ENCODE assay signal across 23 cellular contexts in genomic region chr20:40970218-40970617, GRCh38. TPM values are rescaled to one million over a fixed set of nuclear protein-coding genes. Genes with fewer than 3 reads are reported as not detected.
DNase-seq lines count a peak whose midpoint lies in the region; ATAC-seq, FAIRE-seq and TF ChIP-seq lines count a peak whose summit lies in the region.
"Had no signal": no experiment of that assay in that cellular context is flagged by ENCODE, and none has a peak within 500 bp of the region (broad histone marks: within the 10 kb centered on the region; RNA-seq: fewer than 3 reads in every experiment).

No MANE protein-coding gene starts in this region.

- no peak overlapping the region for H3K4me3 ChIP-seq in HepG2 (replicated peaks in 1 of 3; ENCODE audit: insufficient read depth in 1 of 3, low read depth in 2 of 3, low read length in 3 of 3)
- no peak overlapping the region for H3K4me3 ChIP-seq in right lobe of liver
- H3K4me3 ChIP-seq in astrocyte of the cerebellum (ENCODE audit: low read depth, low read length) = no peak overlapping the region
- H3K4me3 ChIP-seq: breast epithelium, K562 had no signal

- H3K27me3 ChIP-seq in HepG2 (ENCODE audit: control insufficient read depth in 1 of 2, insufficient read depth in 2 of 2, low read length in 2 of 2) = peaks cover 4 to 8% of the 10 kb centered on the region in 2 experiments; a peak in 2 of 5 replicates
- no peaks in the 10 kb centered on the region for H3K27me3 ChIP-seq in right lobe of liver
- H3K27me3 ChIP-seq: breast epithelium had no signal

- DNase-seq in HepG2 (ENCODE audit: low spot score) (no peak), right lobe of liver (no peak), astrocyte of the cerebellum (ENCODE audit: low read depth) (no peak), germinal center (ENCODE audit: low spot score) (peak; percentile 1), ureter (ENCODE audit: low spot score) (peak; percentile 27), NCI-H526 (lab: John Stamatoyannopoulos, UW) (no peak), HUDEP-2 (lab: John Stamatoyannopoulos, UW; ENCODE audit: unreplicated experiment in 76 of 76) (no peak)
- DNase-seq: activated naive CD8-positive, alpha-beta T cell treated with anti-CD3 and anti-CD28 coated beads, Interleukin-2, amount 50 U/mL, for 24 hours; effector memory CD4-positive, alpha-beta T cell; GOT3; hippocampal formation; mesenchymal stem cell; MV-4-11; NCI-H1930; retina; stimulated activated naive CD4-positive, alpha-beta T cell; trophoblast cell had no signal

- TF ChIP-seq POLR2A in HepG2 (IDR thresholded peaks at IDR 0.05; ENCODE audit: insufficient read depth in 1 of 2, low read depth in 2 of 2, low read length in 2 of 2) (no peak), right lobe of liver (IDR thresholded peaks at IDR 0.05) (no peak)

- FAIRE-seq in HepG2 (lab: Jason Lieb, UNC) = no peak
- FAIRE-seq: GM18507, K562 had no signal

- no peak for ATAC-seq in HepG2
- no peak for ATAC-seq in right lobe of liver
- no peak for ATAC-seq in HG02885 (IDR thresholded peaks at IDR 0.05; ENCODE audit: poor library complexity, unreplicated experiment)
- ATAC-seq: activated naive CD8-positive, alpha-beta T cell treated with anti-CD3 and anti-CD28 coated beads, Interleukin-2, amount 50 U/mL, for 24 hours; activated T-helper 17 cell treated with anti-CD3 and anti-CD28 coated beads, Interleukin-2, amount 50 U/mL, for 72 hours; CD8-positive, alpha-beta T cell; K562 had no signal

- POLR2A ChIA-PET in HepG2 (lab: Yijun Ruan, JAX) = no interaction called here

- no peak overlapping the region for H3K9ac ChIP-seq in HepG2 (ENCODE audit: insufficient read depth, low read depth, low read length)

- H3K4me2 ChIP-seq in HepG2 (ENCODE audit: low read depth, low read length) = no peak overlapping the region

- peaks cover 25% of the 10 kb centered on the region for H3K4me1 ChIP-seq in HepG2 (ENCODE audit: insufficient read depth, low read length)
- H3K4me1 ChIP-seq in right lobe of liver = no peaks in the 10 kb centered on the region
- H3K4me1 ChIP-seq: breast epithelium had no signal

- no peak overlapping the region for H2AFZ ChIP-seq in HepG2 (ENCODE audit: low read length)

- TF ChIP-seq EP300 in HepG2 (IDR thresholded peaks at IDR 0.05; ENCODE audit: low read depth in 2 of 2, low read length in 2 of 2) (no peak), HepG2 (CRISPR knock-in tag; IDR thresholded peaks at IDR 0.05; ENCODE audit: borderline replicate concordance) (no peak)

- no peak overlapping the region for H3K27ac ChIP-seq in HepG2 (ENCODE audit: extremely low read length, insufficient read depth, low read length)
- no peak overlapping the region for H3K27ac ChIP-seq in right lobe of liver
- H3K27ac ChIP-seq: breast epithelium had no signal

- in situ Hi-C loops in HepG2 (cut with HindIII; ENCODE audit: extremely low pct_ligation_motif_present, low pct_unique_long_range_greater_than_20kb) = loop anchor here (5.0 kb wide), 1 partner anchor 122 kb away; no protein-coding TSS in a partner anchor
- in situ Hi-C loops in astrocyte of the cerebellum (cut with HindIII; ENCODE audit: low sequenced_read_pairs) = no loop called here

- H3K36me3 ChIP-seq in HepG2 (replicated peaks in 1 of 2; ENCODE audit: control insufficient read depth in 1 of 2, insufficient read depth in 2 of 2, low read length in 2 of 2) (no peaks in the 10 kb centered on the region), right lobe of liver (no peaks in the 10 kb centered on the region)
- H3K36me3 ChIP-seq: breast epithelium had no signal

- no peaks in the 10 kb centered on the region for H4K20me1 ChIP-seq in HepG2 (ENCODE audit: insufficient read depth, low read length)

- H3K79me2 ChIP-seq in HepG2 (ENCODE audit: insufficient read depth, low read length) = no peaks in the 10 kb centered on the region

- 81% methylated on average over 6 of the region's 6 CpGs for WGBS in HepG2 (ENCODE audit: low lambda C conversion rate)
- WGBS in right lobe of liver (ENCODE audit: insufficient coverage, low coverage, low lambda C conversion rate, missing lambda C conversion rate) = 65% methylated on average over 3 of the region's 6 CpGs

- no TSS peak for BruUV-seq in HepG2 (replicated peaks; lab: Mats Ljungman, UMichigan)

- CTCF ChIA-PET in HepG2 (lab: Yijun Ruan, JAX; ENCODE audit: low intra/inter-chr PET ratio, low total read pairs) = interaction anchor here (3.0 to 3.9 kb wide), 2 partner anchors 108 to 125 kb away, joined by 37 to 76 read pairs; no protein-coding TSS in a partner anchor

- TF ChIP-seq RAD21 in HepG2 (CRISPR knock-in tag; IDR thresholded peaks at IDR 0.05) = no peak

- TF ChIP-seq CTCF in HepG2 (CRISPR knock-in tag; IDR thresholded peaks at IDR 0.05) (0 out of 2 replicates have a peak, but pooled peaks have one; percentile 21), right lobe of liver (IDR thresholded peaks at IDR 0.05) (no peak), astrocyte of the cerebellum (IDR thresholded peaks at IDR 0.05; ENCODE audit: low read depth, low read length, missing control alignments) (peak; percentile 31)

- intact Hi-C loops in HepG2 (cut with micrococcal nuclease; ENCODE audit: unreplicated experiment) = no loop called here
- intact Hi-C loops in right lobe of liver (cut with DNase I) = no loop called here

- no peaks in the 10 kb centered on the region for H3K9me3 ChIP-seq in HepG2 (ENCODE audit: low read length)
- no peaks in the 10 kb centered on the region for H3K9me3 ChIP-seq in right lobe of liver
- H3K9me3 ChIP-seq: breast epithelium had no signal

TF ChIP-seq in HepG2, 621 proteins besides CTCF, POLR2A, EP300 and RAD21:
- 0 out of 2 replicates have a peak, but pooled peaks have one; percentile 22 for TF ChIP-seq ZNF737 (CRISPR knock-in tag; IDR thresholded peaks at IDR 0.05; ENCODE audit: borderline replicate concordance)
- TF ChIP-seq NCOR1 (IDR thresholded peaks at IDR 0.05; ENCODE audit: borderline replicate concordance, low read length) = no peak
- TF ChIP-seq ZFAT (CRISPR knock-in tag; conservative IDR thresholded peaks at IDR 0.05) = no peak

RNA-seq across cellular contexts. Expression of gene TOP1, which starts 58.4 kb away (rescaled TPM):
- total RNA-seq in HepG2 (2016; rRNA removed; fragmentation: Illumina TruSeq; extraction: Trizol) (19.4 and 75.3 TPM in 2 replicates), right lobe of liver (10 to 100 TPM; 17.3 to 29.7 (median 25.5) TPM), ureter (54.5 TPM)
- total RNA-seq in HepG2 (2016; cell fraction: cytosol; rRNA removed; fragmentation: Illumina TruSeq; extraction: Trizol; ENCODE audit: low read depth) = 17.3 and 19.8 TPM in 2 replicates
- 17.0 and 75.6 TPM in 2 replicates for total RNA-seq in HepG2 (2016; cell fraction: insoluble cytoplasmic fraction; rRNA removed; fragmentation: Illumina TruSeq; extraction: Trizol)
- total RNA-seq in HepG2 (2016; cell fraction: membrane; rRNA removed; fragmentation: Illumina TruSeq; extraction: Trizol) = 20.3 and 21.0 TPM in 2 replicates
- 45.7 and 48.4 TPM in 2 replicates for total RNA-seq in HepG2 (2016; cell fraction: nucleus; rRNA removed; fragmentation: Illumina TruSeq; extraction: Trizol)
- polyA plus RNA-seq in HepG2 (2011; rRNA removed) = 9.9 and 10.2 TPM in 2 replicates
- 5.5 and 9.3 TPM in 2 replicates for polyA plus RNA-seq in HepG2 (2011; cell fraction: cytosol; rRNA removed)
- 10.9 and 11.3 TPM in 2 replicates for polyA plus RNA-seq in HepG2 (2011; cell fraction: nucleus; rRNA removed)
- polyA plus RNA-seq in HepG2 (2012) = 51.4 and 67.5 TPM in 2 replicates
- polyA plus RNA-seq in HepG2 (2016; cell fraction: cytosol; fragmentation: Illumina TruSeq; extraction: Trizol; ENCODE audit: low read depth) = 2.6 and 3.5 TPM in 2 replicates
- polyA plus RNA-seq in HepG2 (2016; cell fraction: insoluble cytoplasmic fraction; fragmentation: Illumina TruSeq; extraction: Trizol; ENCODE audit: low read depth) = 131 and 136 TPM in 2 replicates
- 9.6 and 10.8 TPM in 2 replicates for polyA plus RNA-seq in HepG2 (2016; cell fraction: membrane; fragmentation: Illumina TruSeq; extraction: Trizol; ENCODE audit: low read depth)
- polyA plus RNA-seq in HepG2 (2016; cell fraction: nucleus; fragmentation: Illumina TruSeq; extraction: Trizol; ENCODE audit: insufficient read depth, low read depth) = 89.8 and 94.4 TPM in 2 replicates
- 7.0 and 9.4 TPM in 2 replicates for polyA minus RNA-seq in HepG2 (2011; rRNA and poly(A)+ RNA removed; ENCODE audit: low replicate concordance)
- polyA minus RNA-seq in HepG2 (2011; cell fraction: cytosol; rRNA and poly(A)+ RNA removed) = 25.1 and 28.4 TPM in 2 replicates
- 21.5 and 22.1 TPM in 2 replicates for polyA minus RNA-seq in HepG2 (2011; cell fraction: nucleus; rRNA and poly(A)+ RNA removed)

Comparison
In these comparisons a context has a peak if more than half of its experiments do, and no peak if none do; other contexts are left out.
1. CTCF ChIP-seq: peak in HepG2 (single experiment) and astrocyte of the cerebellum (single experiment); none in right lobe of liver (0 of 4).
2. DNase-seq: peak in germinal center (single experiment) and ureter (single experiment); none in HepG2 (single experiment), right lobe of liver (0 of 3), astrocyte of the cerebellum (single experiment), NCI-H526 (0 of 2) and HUDEP-2 (0 of 76).